In genomic region chr12:72278894-72279293, GRCh38 we compare ENCODE assay signal across 3 cellular contexts.
A peak's percentile ranks its signal among the peaks of the same experiment; 100 is the strongest.
TF ChIP-seq lines count a peak whose summit lies in the region.

No MANE protein-coding gene starts in this region.

TF ChIP-seq in liver, 16 proteins besides CTCF, POLR2A, EP300 and RAD21:
- TF ChIP-seq FOXA2 (IDR thresholded peaks at IDR 0.05): peak; percentile 58
- peak; percentile 31 for TF ChIP-seq FOXA1 (IDR thresholded peaks at IDR 0.05)
- peak in 1 of 2 donors; percentile 38 for TF ChIP-seq HNF4A (conservative IDR thresholded peaks at IDR 0.05)
- TF ChIP-seq ZBTB33 (IDR thresholded peaks at IDR 0.05): no peak
- peak in 1 of 2 donors; percentile 38 for TF ChIP-seq RXRA (IDR thresholded peaks at IDR 0.05)
- peak in 1 of 2 donors; percentile 23 for TF ChIP-seq JUND (IDR thresholded peaks at IDR 0.05)

TF ChIP-seq in HepG2, 621 proteins besides CTCF, POLR2A, EP300 and RAD21:
- no peak for TF ChIP-seq TGIF2 (CRISPR knock-in tag; IDR thresholded peaks at IDR 0.05)
- TF ChIP-seq ZNF367 (CRISPR knock-in tag; IDR thresholded peaks at IDR 0.05; ENCODE audit: borderline replicate concordance): no peak
- no peak for TF ChIP-seq ZNF724P (CRISPR knock-in tag; IDR thresholded peaks at IDR 0.05; ENCODE audit: borderline replicate concordance)
- TF ChIP-seq ZNF264 (CRISPR knock-in tag; IDR thresholded peaks at IDR 0.05): no peak
- TF ChIP-seq SYNCRIP (IDR thresholded peaks at IDR 0.05; ENCODE audit: insufficient read depth, low read depth, low read length): no peak
- TF ChIP-seq ZNF138 (CRISPR knock-in tag; IDR thresholded peaks at IDR 0.05; ENCODE audit: low read depth): no peak

TF ChIP-seq in IMR-90, 13 proteins besides CTCF, POLR2A, EP300 and RAD21:
- TF ChIP-seq SMC3 (IDR thresholded peaks at IDR 0.05; ENCODE audit: low read depth, low read length) (no peak), MAFK (IDR thresholded peaks at IDR 0.05; ENCODE audit: low read depth, low read length) (no peak), FOS (IDR thresholded peaks at IDR 0.05; ENCODE audit: low read depth, low read length) (no peak), BHLHE40 (IDR thresholded peaks at IDR 0.05; ENCODE audit: low read depth, low read length) (no peak), RCOR1 (IDR thresholded peaks at IDR 0.05; ENCODE audit: insufficient replicate concordance, low read length) (no peak), MXI1 (IDR thresholded peaks at IDR 0.05; ENCODE audit: borderline replicate concordance, low read depth, low read length) (no peak), CEBPB (IDR thresholded peaks at IDR 0.05; ENCODE audit: low read depth, low read length) (no peak)
TF ChIP-seq in IMR-90: peak in this region for 0.
